In the genomic region with DNA sequence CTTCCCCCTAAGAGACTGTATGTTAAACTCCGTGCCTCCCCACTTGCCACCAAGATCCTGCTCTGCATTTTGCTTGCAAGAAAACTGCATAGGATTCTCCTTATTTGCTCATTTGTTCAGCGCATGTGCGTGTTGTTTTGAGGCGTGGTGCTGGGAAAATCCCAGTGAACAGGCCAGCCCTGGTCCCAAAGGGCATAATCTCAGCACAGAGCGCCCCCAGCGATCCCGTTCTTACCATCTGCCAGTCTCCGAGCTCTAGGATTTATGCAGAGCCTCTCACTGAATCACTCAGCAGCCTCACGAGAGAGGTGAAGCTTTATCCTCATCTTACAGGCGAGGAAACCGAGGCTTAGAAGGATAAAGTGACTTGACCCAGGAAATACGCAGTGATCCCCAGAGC, we compare ENCODE assay signal across 14 cellular contexts. TPM values are rescaled to one million over a fixed set of nuclear protein-coding genes. Genes with fewer than 3 reads are reported as not detected.
DNase-seq lines count a peak whose midpoint lies in the region; ATAC-seq and TF ChIP-seq lines count a peak whose summit lies in the region.
"Had no signal": no experiment of that assay in that cellular context is flagged by ENCODE, and none has a peak within 500 bp of the region (broad histone marks: within the 10 kb centered on the region; RNA-seq: fewer than 3 reads in every experiment).

No MANE protein-coding gene starts in this region.

- no peaks in the 10 kb centered on the region for H3K79me2 ChIP-seq in neural progenitor cell (ENCODE audit: low read depth)

- H3K4me3 ChIP-seq in neural progenitor cell: no peak overlapping the region
- H3K4me3 ChIP-seq: ovary had no signal

- H3K4me3 Mint-ChIP-seq in chondrocyte (ENCODE audit: unreplicated experiment) (no peak overlapping the region), neural progenitor cell (no peak overlapping the region)
- H3K4me3 Mint-ChIP-seq: T-cell had no signal

- H3K27ac Mint-ChIP-seq in chondrocyte (ENCODE audit: unreplicated experiment): no peak overlapping the region
- H3K27ac Mint-ChIP-seq in neural progenitor cell: peak overlapping the region; percentile 94
- H3K27ac Mint-ChIP-seq: T-cell had no signal

- no peak overlapping the region for H3K4me2 ChIP-seq in neural progenitor cell

- H3K9me3 Mint-ChIP-seq in chondrocyte (ENCODE audit: low read depth): no peaks in the 10 kb centered on the region
- H3K9me3 Mint-ChIP-seq in neural progenitor cell: no peaks in the 10 kb centered on the region
- H3K9me3 Mint-ChIP-seq: T-cell had no signal

- no peak overlapping the region for H2AFZ ChIP-seq in neural progenitor cell (replicated peaks)

- DNase-seq in AG09319 (ENCODE audit: extremely low read depth, low read depth) (no peak), NCI-H1694 (lab: John Stamatoyannopoulos, UW) (peak; percentile 72), chondrocyte (ENCODE audit: low spot score) (no peak), neural progenitor cell (ENCODE audit: low spot score) (no peak)
- no peak for DNase-seq in activated CD8-positive, alpha-beta memory T cell treated with anti-CD3 and anti-CD28 coated beads for 24 hours
- DNase-seq: activated effector memory CD4-positive, alpha-beta T cell treated with Interleukin-2 at 50 U/mL for 16 hours; KBM-7; ovary; T-cell had no signal

- H3K9ac ChIP-seq in neural progenitor cell: no peak overlapping the region

- no peak overlapping the region for H3K27ac ChIP-seq in neural progenitor cell
- H3K27ac ChIP-seq: ovary had no signal

- H3K27me3 ChIP-seq in neural progenitor cell: no peaks in the 10 kb centered on the region
- H3K27me3 ChIP-seq: ovary had no signal

- H3K4me1 Mint-ChIP-seq in chondrocyte (ENCODE audit: low read depth): peaks cover 18% of the 10 kb centered on the region
- peaks cover 23% of the 10 kb centered on the region for H3K4me1 Mint-ChIP-seq in neural progenitor cell
- H3K4me1 Mint-ChIP-seq: T-cell had no signal

- H3K9me3 ChIP-seq in neural progenitor cell (ENCODE audit: low read depth): no peaks in the 10 kb centered on the region
- H3K9me3 ChIP-seq: ovary had no signal

- H3F3A ChIP-seq in neural progenitor cell (ENCODE audit: low read depth): no peaks in the 10 kb centered on the region

- ATAC-seq in HG03378 (IDR thresholded peaks at IDR 0.05; ENCODE audit: unreplicated experiment) (no peak), GM18868 (IDR thresholded peaks at IDR 0.05; ENCODE audit: unreplicated experiment) (no peak), GM19351 (IDR thresholded peaks at IDR 0.05; ENCODE audit: unreplicated experiment) (no peak)
- ATAC-seq: T-cell had no signal

- no peaks in the 10 kb centered on the region for H4K20me1 ChIP-seq in neural progenitor cell (ENCODE audit: low read depth)

- TF ChIP-seq CTCF in AG09319 (IDR thresholded peaks at IDR 0.05; ENCODE audit: low read depth, low read length) (peak; percentile 47), chondrocyte (IDR thresholded peaks at IDR 0.05) (peak; percentile 54), neural progenitor cell (IDR thresholded peaks at IDR 0.05) (no peak)

- H3K36me3 Mint-ChIP-seq in chondrocyte (ENCODE audit: low read depth) (no peaks in the 10 kb centered on the region), neural progenitor cell (no peaks in the 10 kb centered on the region)
- H3K36me3 Mint-ChIP-seq: T-cell had no signal

- peaks cover 7% of the 10 kb centered on the region for H3K4me1 ChIP-seq in neural progenitor cell

- H3K36me3 ChIP-seq in neural progenitor cell: no peaks in the 10 kb centered on the region
- H3K36me3 ChIP-seq: ovary had no signal

- H3K27me3 Mint-ChIP-seq in chondrocyte (ENCODE audit: low read depth): peaks cover 11% of the 10 kb centered on the region
- H3K27me3 Mint-ChIP-seq in neural progenitor cell (ENCODE audit: insufficient read depth, low read depth): peaks cover 16% of the 10 kb centered on the region

RNA-seq across cellular contexts. Expression of gene PRRX2, which starts 11.5 kb away (rescaled TPM):
- total RNA-seq in chondrocyte (4.9 to 5.7 TPM (median 5.0 TPM) in 3 replicates), neural progenitor cell (ENCODE audit: low replicate concordance) (1.5 and 5.2 TPM in 2 replicates)
- total RNA-seq: bronchial epithelial cell, G401 had no signal

RNA-seq across cellular contexts. Expression of gene ASB6, which starts 35.0 kb away (rescaled TPM):
- total RNA-seq in chondrocyte (17.4 to 18.1 TPM (median 17.7 TPM) in 3 replicates), neural progenitor cell (ENCODE audit: low replicate concordance) (9.2 and 21.1 TPM in 2 replicates)

RNA-seq across cellular contexts. Expression of gene NTMT1, which starts 51.0 kb away (rescaled TPM):
- total RNA-seq in chondrocyte (32.6 to 37.4 TPM (median 34.4 TPM) in 3 replicates), neural progenitor cell (ENCODE audit: low replicate concordance) (22.2 and 29.8 TPM in 2 replicates)

RNA-seq across cellular contexts. Expression of gene C9orf50, which starts 56.1 kb away (rescaled TPM):
- total RNA-seq in chondrocyte (0.30 to 0.39 TPM (median 0.38 TPM) in 3 replicates), neural progenitor cell (ENCODE audit: low replicate concordance) (not detected in 2 replicates)
- total RNA-seq: bronchial epithelial cell, G401, T-cell had no signal
